8 cellular contexts compared by ENCODE assay signal in genomic region chr14:96797188-96797942, GRCh38. TPM values are rescaled to one million over a fixed set of nuclear protein-coding genes. Genes with fewer than 3 reads are reported as not detected.
DNase-seq lines count a peak whose midpoint lies in the region; ATAC-seq and TF ChIP-seq lines count a peak whose summit lies in the region.

A gene with protein sequence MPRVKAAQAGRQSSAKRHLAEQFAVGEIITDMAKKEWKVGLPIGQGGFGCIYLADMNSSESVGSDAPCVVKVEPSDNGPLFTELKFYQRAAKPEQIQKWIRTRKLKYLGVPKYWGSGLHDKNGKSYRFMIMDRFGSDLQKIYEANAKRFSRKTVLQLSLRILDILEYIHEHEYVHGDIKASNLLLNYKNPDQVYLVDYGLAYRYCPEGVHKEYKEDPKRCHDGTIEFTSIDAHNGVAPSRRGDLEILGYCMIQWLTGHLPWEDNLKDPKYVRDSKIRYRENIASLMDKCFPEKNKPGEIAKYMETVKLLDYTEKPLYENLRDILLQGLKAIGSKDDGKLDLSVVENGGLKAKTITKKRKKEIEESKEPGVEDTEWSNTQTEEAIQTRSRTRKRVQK (plus strand): TSS chr14:96797382. CDS start chr14:96833472, 36,090 bp downstream.

- H3K36me3 ChIP-seq in BJ (ENCODE audit: control insufficient read depth, insufficient read depth, low read length) (no peaks in the 10 kb centered on the region), kidney epithelial cell (ENCODE audit: control insufficient read depth, insufficient read depth, low read length) (no peaks in the 10 kb centered on the region)

- peaks cover 1% of the 10 kb centered on the region; the same call in 1 of the 2 replicates for H3K27me3 ChIP-seq in BJ (ENCODE audit: control insufficient read depth, insufficient read depth, low read length)
- no peaks in the 10 kb centered on the region for H3K27me3 ChIP-seq in kidney epithelial cell (ENCODE audit: control insufficient read depth, insufficient read depth, low read length)

- H3K4me3 ChIP-seq in BJ (ENCODE audit: low read depth, low read length) (peak within 1 kb of the TSS; percentile 65), choroid plexus epithelial cell (ENCODE audit: low read depth, low read length) (peak within 1 kb of the TSS; percentile 81), kidney epithelial cell (ENCODE audit: low read depth, low read length) (peak within 1 kb of the TSS; percentile 75)

- POLR2A ChIA-PET in BJ (lab: Charles Lee): interaction anchor here (0.6 kb wide), 1 partner anchor 93 kb away, joined by 4 read pairs; no protein-coding TSS in a partner anchor

- CTCF ChIA-PET in BJ (lab: Yijun Ruan, JAX): interaction anchor here (1.2 to 1.6 kb wide), 2 partner anchors 13 to 56 kb away, joined by 5 to 6 read pairs; no protein-coding TSS in a partner anchor

- no peak for TF ChIP-seq CTCF in BJ (IDR thresholded peaks at IDR 0.05; ENCODE audit: insufficient read depth, low read depth, low read length)
- TF ChIP-seq CTCF in choroid plexus epithelial cell (conservative IDR thresholded peaks at IDR 0.05; ENCODE audit: low read depth, low read length): no peak
- no peak for TF ChIP-seq CTCF in kidney epithelial cell (IDR thresholded peaks at IDR 0.05; ENCODE audit: insufficient read depth, low read length, poor library complexity, severe bottlenecking)

- DNase-seq in BJ (ENCODE audit: low read depth) (peak; percentile 74), GM19240 (ENCODE audit: insufficient read length, low spot score) (peak; percentile 85), NCI-H524 (lab: John Stamatoyannopoulos, UW) (peak; percentile 97 to 99), choroid plexus epithelial cell (ENCODE audit: low read depth) (peak; percentile 97), kidney epithelial cell (ENCODE audit: low read depth) (peak; percentile 78)
- peak; percentile 91 for DNase-seq in activated CD4-positive, alpha-beta T cell treated with anti-CD3 and anti-CD28 coated beads for 24 hours (ENCODE audit: low read depth in 2 of 2)
- peak; percentile 87 to 93 for DNase-seq in stimulated activated CD4-positive, alpha-beta T cell treated with anti-CD3 and anti-CD28 coated beads, Interleukin-15, amount 100 ng/mL, for 48 hours (ENCODE audit: low read depth in 2 of 2)

- peak; percentile 95 for ATAC-seq in HG03457 (IDR thresholded peaks at IDR 0.05; ENCODE audit: unreplicated experiment)

RNA-seq across cellular contexts. Expression of the gene that starts here (rescaled TPM):
- polyA plus RNA-seq in BJ (2011; rRNA removed): 3.7 and 6.9 TPM in 2 replicates
- polyA minus RNA-seq in BJ (2011; rRNA and poly(A)+ RNA removed): 4.1 and 6.1 TPM in 2 replicates
- total RNA-seq in kidney epithelial cell: 13.0 and 20.9 TPM in 2 replicates

Comparison
In these comparisons a context has a peak if more than half of its experiments do, and no peak if none do; other contexts are left out.
1. Peak in every context shown above with its lines: DNase-seq, ATAC-seq and H3K4me3 ChIP-seq.